10 cellular contexts compared by ENCODE assay signal in genomic region chr2:219045937-219046550, GRCh38. TPM values are rescaled to one million over a fixed set of nuclear protein-coding genes. Genes with fewer than 3 reads are reported as not detected.
DNase-seq lines count a peak whose midpoint lies in the region; ATAC-seq, FAIRE-seq and TF ChIP-seq lines count a peak whose summit lies in the region.
"Had no signal": no experiment of that assay in that cellular context is flagged by ENCODE, and none has a peak within 500 bp of the region (broad histone marks: within the 10 kb centered on the region; RNA-seq: fewer than 3 reads in every experiment).

No MANE protein-coding gene starts in this region.

- ATAC-seq in right cardiac atrium, result peak; percentile 42 to 61
- ATAC-seq in RWPE2 (ENCODE audit: low read depth), result peak; percentile 67; the same call in 2 of the 3 replicates
- peak; percentile 54 for ATAC-seq in foreskin keratinocyte
- peak; percentile 54 for ATAC-seq in upper lobe of right lung
- no peak for ATAC-seq in GM18519 (IDR thresholded peaks at IDR 0.05; ENCODE audit: low FRiP score, unreplicated experiment)

- peak in 1 of 3 donors; percentile 64 for DNase-seq in right cardiac atrium
- DNase-seq in right atrium auricular region (ENCODE audit: low spot score), result no peak
- no peak for DNase-seq in RWPE2 (ENCODE audit: low spot score)
- no peak for DNase-seq in foreskin keratinocyte
- no peak for DNase-seq in upper lobe of right lung
- DNase-seq in DMS79 treated with DMSO at 0.1 percent for 48 hours (lab: John Stamatoyannopoulos, UW), result no peak
- no peak for DNase-seq in frontal cortex (ENCODE audit: low spot score in 2 of 2)
- DNase-seq: natural killer cell had no signal

- H3K27ac ChIP-seq in right cardiac atrium (ENCODE audit: low read length) (no peak overlapping the region), right atrium auricular region (no peak overlapping the region), RWPE2 (ENCODE audit: poor library complexity, severe bottlenecking) (no peak overlapping the region), foreskin keratinocyte (no peak overlapping the region), upper lobe of right lung (no peak overlapping the region)

- H3K4me3 ChIP-seq in right cardiac atrium (ENCODE audit: low read length) (no peak overlapping the region), right atrium auricular region (no peak overlapping the region), RWPE2 (ENCODE audit: severe bottlenecking) (no peak overlapping the region), upper lobe of right lung (no peak overlapping the region)

- TF ChIP-seq CTCF in right atrium auricular region (IDR thresholded peaks at IDR 0.05) (no peak), RWPE2 (IDR thresholded peaks at IDR 0.05; ENCODE audit: poor library complexity, severe bottlenecking) (no peak), foreskin keratinocyte (conservative IDR thresholded peaks at IDR 0.05) (no peak), upper lobe of right lung (IDR thresholded peaks at IDR 0.05) (no peak)

- 2% methylated on average over 6 of the region's 6 CpGs for WGBS in right cardiac atrium

- no peak for FAIRE-seq in frontal cortex (lab: Jason Lieb, UNC)

- intact Hi-C loops in right cardiac atrium (cut with DNase I) (no loop called here), upper lobe of right lung (cut with DNase I) (no loop called here)

- H3K27me3 ChIP-seq in right cardiac atrium (ENCODE audit: control insufficient read depth, insufficient read depth) (no peaks in the 10 kb centered on the region), right atrium auricular region (peaks cover 0 to 8% of the 10 kb centered on the region in 2 donors), RWPE2 (ENCODE audit: insufficient read depth, poor library complexity, severe bottlenecking) (no peaks in the 10 kb centered on the region), foreskin keratinocyte (peaks cover 32% of the 10 kb centered on the region), upper lobe of right lung (peaks cover 50% of the 10 kb centered on the region)

- H3K36me3 ChIP-seq in right atrium auricular region (no peaks in the 10 kb centered on the region), RWPE2 (ENCODE audit: low read depth) (no peaks in the 10 kb centered on the region), upper lobe of right lung (no peaks in the 10 kb centered on the region)

- no peaks in the 10 kb centered on the region for H3K9me3 ChIP-seq in right cardiac atrium (ENCODE audit: control insufficient read depth, low read length)
- H3K9me3 ChIP-seq in right atrium auricular region, result no peaks in the 10 kb centered on the region
- H3K9me3 ChIP-seq in RWPE2 (ENCODE audit: severe bottlenecking), result no peaks in the 10 kb centered on the region
- H3K9me3 ChIP-seq in upper lobe of right lung, result no peaks in the 10 kb centered on the region

- H3K4me1 ChIP-seq in right cardiac atrium (ENCODE audit: control insufficient read depth, insufficient read depth, low read length) (peaks cover 2% of the 10 kb centered on the region), right atrium auricular region (peaks cover 0 to 4% of the 10 kb centered on the region in 2 donors), RWPE2 (ENCODE audit: insufficient read depth, poor library complexity, severe bottlenecking) (no peaks in the 10 kb centered on the region), foreskin keratinocyte (no peaks in the 10 kb centered on the region), upper lobe of right lung (no peaks in the 10 kb centered on the region)

RNA-seq across cellular contexts. Expression of gene CFAP65, which starts 4.7 kb away (rescaled TPM):
- total RNA-seq in right cardiac atrium (not detected), right atrium auricular region (not detected), foreskin keratinocyte (not detected in 2 replicates), upper lobe of right lung (not detected), frontal cortex (0.82 TPM)
- polyA plus RNA-seq in right cardiac atrium (not detected), foreskin keratinocyte (not detected in 2 replicates)
- total RNA-seq: CD4-positive, CD25-positive, alpha-beta regulatory T cell; natural killer cell had no signal
- polyA plus RNA-seq: CD4-positive, CD25-positive, alpha-beta regulatory T cell had no signal

RNA-seq across cellular contexts. Expression of gene IHH, which starts 14.7 kb away (rescaled TPM):
- total RNA-seq in right cardiac atrium (not detected), right atrium auricular region (not detected), foreskin keratinocyte (not detected in 2 replicates), upper lobe of right lung (0.69 TPM), frontal cortex (0.41 TPM)
- polyA plus RNA-seq in right cardiac atrium (0.05 TPM), foreskin keratinocyte (0.04 TPM in 1 of 2 replicates, not detected in the other)
- total RNA-seq: CD4-positive, CD25-positive, alpha-beta regulatory T cell; natural killer cell had no signal
- polyA plus RNA-seq: CD4-positive, CD25-positive, alpha-beta regulatory T cell had no signal

RNA-seq across cellular contexts. Expression of gene CRYBA2, which starts 52.8 kb away (rescaled TPM):
- total RNA-seq in right cardiac atrium (not detected), right atrium auricular region (not detected), foreskin keratinocyte (not detected in 2 replicates), upper lobe of right lung (not detected), frontal cortex (not detected)
- polyA plus RNA-seq in right cardiac atrium (not detected), foreskin keratinocyte (not detected in 2 replicates)
- total RNA-seq: CD4-positive, CD25-positive, alpha-beta regulatory T cell; natural killer cell had no signal
- polyA plus RNA-seq: CD4-positive, CD25-positive, alpha-beta regulatory T cell had no signal
